Comparison of ENCODE assay signal across 8 cellular contexts in the genomic region with DNA sequence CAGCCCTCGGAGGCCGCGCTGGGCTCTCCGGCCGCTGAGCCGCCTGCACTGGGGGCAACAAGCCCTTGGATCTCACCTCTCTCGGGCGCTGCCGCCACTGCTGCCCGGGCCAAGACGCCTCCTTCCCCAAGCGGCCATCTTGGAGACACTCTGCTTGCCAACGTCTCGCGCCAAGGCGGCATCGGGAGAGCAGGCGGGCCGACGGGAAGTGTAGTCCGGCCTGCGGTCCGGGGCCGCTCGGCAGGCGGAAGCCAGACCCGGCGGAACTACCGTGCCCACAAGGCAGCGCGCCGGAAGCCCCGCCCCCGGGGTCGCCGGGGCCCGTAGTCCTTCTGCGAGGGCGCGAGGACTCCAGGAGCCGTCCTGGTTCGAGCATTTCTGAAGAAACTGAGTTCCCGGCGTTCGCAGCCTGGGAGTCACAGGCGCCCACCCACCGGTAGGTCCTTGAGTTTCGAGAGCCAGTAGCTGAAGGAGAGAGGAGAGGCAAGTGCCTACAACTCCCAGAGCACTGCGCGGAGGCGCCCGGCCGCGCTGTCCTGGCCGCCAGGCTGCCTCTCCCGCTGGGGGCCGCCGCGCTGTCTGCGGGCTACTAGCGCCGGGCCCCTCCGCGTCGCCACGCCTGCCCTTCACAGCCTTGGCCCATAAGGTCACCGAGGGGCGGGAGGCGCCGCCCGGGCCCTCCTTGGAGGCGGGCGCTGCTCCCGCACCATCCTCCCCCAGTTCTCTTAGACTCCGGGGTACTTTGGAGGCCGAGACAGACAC. TPM values are rescaled to one million over a fixed set of nuclear protein-coding genes. Genes with fewer than 3 reads are reported as not detected.
A peak's percentile ranks its signal among the peaks of the same experiment; 100 is the strongest.
DNase-seq lines count a peak whose midpoint lies in the region; ATAC-seq and FAIRE-seq lines count a peak whose summit lies in the region.

A gene with protein sequence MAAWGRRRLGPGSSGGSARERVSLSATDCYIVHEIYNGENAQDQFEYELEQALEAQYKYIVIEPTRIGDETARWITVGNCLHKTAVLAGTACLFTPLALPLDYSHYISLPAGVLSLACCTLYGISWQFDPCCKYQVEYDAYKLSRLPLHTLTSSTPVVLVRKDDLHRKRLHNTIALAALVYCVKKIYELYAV (minus strand): TSS at position 147 of the 762 bp plus-strand sequence. CDS start 9 bp downstream, at position 138.

- peak within 1 kb of the TSS; percentile 91 for H4K8ac ChIP-seq in mesenchymal stem cell (ENCODE audit: low read length)

- H4K91ac ChIP-seq in mesenchymal stem cell (ENCODE audit: low read length), result peak within 1 kb of the TSS; percentile 83

- peaks cover 7% of the 10 kb centered on the region for H3K36me3 Mint-ChIP-seq in effector memory CD8-positive, alpha-beta T cell (ENCODE audit: insufficient read depth)

- H3K27ac ChIP-seq in mesenchymal stem cell (ENCODE audit: low read length, poor library complexity, severe bottlenecking), result peak within 1 kb of the TSS; percentile 98

- no peak within 1 kb of the TSS for H2AK5ac ChIP-seq in mesenchymal stem cell (ENCODE audit: low read length, severe bottlenecking)

- H3K9ac ChIP-seq in mesenchymal stem cell (ENCODE audit: low read length), result peak within 1 kb of the TSS; percentile 97

- peak within 1 kb of the TSS in 1 of 2 experiments; percentile 79 for H3K23ac ChIP-seq in mesenchymal stem cell (ENCODE audit: low read length in 2 of 2)

- H3K36me3 ChIP-seq in mesenchymal stem cell (ENCODE audit: control insufficient read depth in 1 of 2, insufficient read depth in 2 of 2, low read depth in 1 of 2, low read length in 2 of 2), result peaks cover 16 to 18% of the 10 kb centered on the region in 2 experiments

- H2BK15ac ChIP-seq in mesenchymal stem cell (ENCODE audit: low read depth, poor library complexity, severe bottlenecking), result peak within 1 kb of the TSS; percentile 65

- peak within 1 kb of the TSS; percentile 9 to 83 for H3K14ac ChIP-seq in mesenchymal stem cell (ENCODE audit: low read length in 2 of 2)

- H3K79me1 ChIP-seq in mesenchymal stem cell (replicated peaks; ENCODE audit: low read length, poor library complexity, severe bottlenecking), result peaks cover 21% of the 10 kb centered on the region

- H3K9me3 ChIP-seq in mesenchymal stem cell (ENCODE audit: control insufficient read depth, low read length), result no peaks in the 10 kb centered on the region

- H3K4me1 Mint-ChIP-seq in effector memory CD8-positive, alpha-beta T cell (ENCODE audit: low read depth in 2 of 2), result peaks cover 33% of the 10 kb centered on the region in 2 donors

- under 1% methylated on average over 53 of the region's 76 CpGs for WGBS in mesenchymal stem cell

- H2BK12ac ChIP-seq in mesenchymal stem cell (ENCODE audit: low read length in 2 of 2), result peak within 1 kb of the TSS; percentile 49 to 57

- H3K27me3 ChIP-seq in mesenchymal stem cell (ENCODE audit: control insufficient read depth in 1 of 2, insufficient read depth in 1 of 2, low read length in 2 of 2), result no peaks in the 10 kb centered on the region

- DNase-seq in Caki2 (ENCODE audit: low read depth) (peak; percentile 91), HTR-8/SVneo (ENCODE audit: insufficient read length, low spot score) (peak; percentile 100), NOMO-1 treated with dmso at 0.1 percent for 144 hours (lab: John Stamatoyannopoulos, UW; ENCODE audit: unreplicated experiment) (peak; percentile 93), mesenchymal stem cell (peak; percentile 96)
- DNase-seq in activated CD8-positive, alpha-beta memory T cell treated with anti-CD3 and anti-CD28 coated beads for 48 hours (ENCODE audit: low read depth in 2 of 3, low spot score in 2 of 3), result peak; percentile 86 to 93 (median 90)
- DNase-seq in effector memory CD8-positive, alpha-beta T cell, result peak; percentile 93 to 95 (median 94)
- peak; percentile 89 for DNase-seq in stimulated activated CD8-positive, alpha-beta memory T cell treated with anti-CD3 and anti-CD28 coated beads, Interleukin-12 subunit alpha, Interleukin-12 subunit beta, amount 100 ng/mL, for 24 hours (ENCODE audit: extremely low read depth)

- peak within 1 kb of the TSS; percentile 75 for H2AFZ ChIP-seq in mesenchymal stem cell (ENCODE audit: low read depth, low read length)

- H2BK5ac ChIP-seq in mesenchymal stem cell (ENCODE audit: low read depth, low read length, poor library complexity, severe bottlenecking), result peak within 1 kb of the TSS; percentile 87

- no peaks in the 10 kb centered on the region for H3K27me3 Mint-ChIP-seq in effector memory CD8-positive, alpha-beta T cell

- peak within 1 kb of the TSS; percentile 81 for H2BK120ac ChIP-seq in mesenchymal stem cell (ENCODE audit: low read depth, low read length)

- no peaks in the 10 kb centered on the region for H3K9me3 Mint-ChIP-seq in effector memory CD8-positive, alpha-beta T cell

- H3K4me3 Mint-ChIP-seq in effector memory CD8-positive, alpha-beta T cell, result peak within 1 kb of the TSS; percentile 87 to 92

- ATAC-seq in GM21381 (IDR thresholded peaks at IDR 0.05; ENCODE audit: unreplicated experiment), result peak; percentile 80
- ATAC-seq in effector memory CD8-positive, alpha-beta T cell (replicated peaks), result peak; percentile 89

- peak within 1 kb of the TSS; percentile 93 to 94 for H3K27ac Mint-ChIP-seq in effector memory CD8-positive, alpha-beta T cell

- H3K4ac ChIP-seq in mesenchymal stem cell (ENCODE audit: low read depth in 1 of 2, low read length in 2 of 2), result peak within 1 kb of the TSS; percentile 83 to 96

- in situ Hi-C loops in Caki2 (cut with HindIII; ENCODE audit: low pct_unique_long_range_greater_than_20kb, low sequenced_read_pairs), result no loop called here

- peak within 1 kb of the TSS; percentile 88 for H3K4me2 ChIP-seq in mesenchymal stem cell (ENCODE audit: low read length, poor library complexity, severe bottlenecking)

- H3K4me3 ChIP-seq in mesenchymal stem cell (ENCODE audit: insufficient read depth in 1 of 2, low read depth in 1 of 2, low read length in 2 of 2), result peak within 1 kb of the TSS; percentile 81 to 96

- FAIRE-seq in HTR-8/SVneo (lab: Jason Lieb, UNC), result peak; percentile 100

- peaks cover 15% of the 10 kb centered on the region for H3K4me1 ChIP-seq in mesenchymal stem cell (ENCODE audit: control insufficient read depth, insufficient read depth, low read depth, low read length)

- peak within 1 kb of the TSS; percentile 82 to 88 for H3K18ac ChIP-seq in mesenchymal stem cell (ENCODE audit: low read depth in 1 of 2, low read length in 2 of 2)

RNA-seq across cellular contexts. Expression of the gene that starts here (rescaled TPM):
- total RNA-seq in Caki2 (2014; rRNA removed; shearing (Covaris generic); ENCODE audit: low replicate concordance), result 25.4 and 29.5 TPM in 2 replicates
- 25.7 TPM for polyA plus RNA-seq in mesenchymal stem cell (2013, experiment 1 of 2)
- 26.0 TPM for polyA plus RNA-seq in mesenchymal stem cell (2013, experiment 2 of 2)

Comparison
In these comparisons a context has a peak if more than half of its experiments do, and no peak if none do; other contexts are left out.
1. Peak in every context shown above with its lines: DNase-seq, ATAC-seq, H3K4me3 ChIP-seq and H3K27ac ChIP-seq.